18 cellular contexts compared by ENCODE assay signal in the genomic region with DNA sequence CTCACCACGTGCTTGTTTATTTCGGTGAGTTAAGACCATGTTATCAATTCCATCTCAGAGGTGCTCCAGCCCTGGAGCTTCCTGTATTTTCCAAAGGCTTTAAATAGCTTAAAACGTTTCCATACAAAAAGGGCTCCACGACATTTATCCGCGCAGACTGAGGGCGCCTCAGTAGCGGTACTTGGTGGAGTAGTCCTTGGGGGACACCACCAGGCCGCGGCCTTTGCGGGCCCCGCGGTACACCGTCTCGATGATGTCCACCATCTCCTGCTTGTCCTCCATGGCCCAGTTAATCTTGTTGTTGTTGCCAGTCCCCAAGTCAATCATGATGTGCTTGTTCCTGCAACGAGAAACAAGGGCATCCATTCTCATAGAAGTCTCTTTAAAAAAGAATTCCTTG. TPM values are rescaled to one million over a fixed set of nuclear protein-coding genes. Genes with fewer than 3 reads are reported as not detected.
A peak's percentile ranks its signal among the peaks of the same experiment; 100 is the strongest.
DNase-seq lines count a peak whose midpoint lies in the region; ATAC-seq and TF ChIP-seq lines count a peak whose summit lies in the region.
"Had no signal": no experiment of that assay in that cellular context is flagged by ENCODE, and none has a peak within 500 bp of the region (broad histone marks: within the 10 kb centered on the region; RNA-seq: fewer than 3 reads in every experiment).

No MANE protein-coding gene starts in this region.

- CTCF ChIA-PET in CD4-positive, alpha-beta T cell (lab: Charles Lee) = no interaction called here

- H3K4me3 Mint-ChIP-seq in CD4-positive, alpha-beta T cell = no peak overlapping the region
- H3K4me3 Mint-ChIP-seq in endodermal cell = no peak overlapping the region
- H3K4me3 Mint-ChIP-seq: CD4-positive, CD25-positive, alpha-beta regulatory T cell; CD8-positive, alpha-beta memory T cell; GM23338; H9 had no signal

- TF ChIP-seq CTCF in CD4-positive, alpha-beta T cell (IDR thresholded peaks at IDR 0.05) = no peak
- TF ChIP-seq CTCF in VCaP (conservative IDR thresholded peaks at IDR 0.05) (no peak), endodermal cell (conservative IDR thresholded peaks at IDR 0.05) (no peak), ascending aorta (IDR thresholded peaks at IDR 0.05) (no peak)

- no peak overlapping the region for H3K4me3 ChIP-seq in endodermal cell (ENCODE audit: low read length)
- no peak overlapping the region for H3K4me3 ChIP-seq in MG63
- no peak overlapping the region for H3K4me3 ChIP-seq in ascending aorta
- H3K4me3 ChIP-seq: GM23338 had no signal

- H3K36me3 ChIP-seq in endodermal cell (ENCODE audit: control insufficient read depth, insufficient read depth, low read length) = peaks cover 78% of the 10 kb centered on the region
- peaks cover 65% of the 10 kb centered on the region for H3K36me3 ChIP-seq in MG63
- peaks cover 27 to 55% of the 10 kb centered on the region in 2 donors for H3K36me3 ChIP-seq in ascending aorta

- no peaks in the 10 kb centered on the region for H3K9me3 Mint-ChIP-seq in CD4-positive, alpha-beta T cell
- no peaks in the 10 kb centered on the region for H3K9me3 Mint-ChIP-seq in endodermal cell
- H3K9me3 Mint-ChIP-seq: CD4-positive, CD25-positive, alpha-beta regulatory T cell; CD8-positive, alpha-beta memory T cell; GM23338; H9 had no signal

- no peaks in the 10 kb centered on the region for H3K27me3 ChIP-seq in CD4-positive, alpha-beta T cell (ENCODE audit: control insufficient read depth, insufficient read depth, low read length)
- no peaks in the 10 kb centered on the region for H3K27me3 ChIP-seq in endodermal cell (ENCODE audit: control insufficient read depth, insufficient read depth, low read length, poor library complexity, severe bottlenecking)
- no peaks in the 10 kb centered on the region for H3K27me3 ChIP-seq in MG63
- no peaks in the 10 kb centered on the region for H3K27me3 ChIP-seq in ascending aorta

- no peak for ATAC-seq in CD4-positive, alpha-beta T cell (ENCODE audit: poor library complexity)
- ATAC-seq: GM23338, HCT116 had no signal

- H3K9me3 ChIP-seq in CD4-positive, alpha-beta T cell (ENCODE audit: control insufficient read depth, low read length) = no peaks in the 10 kb centered on the region
- H3K9me3 ChIP-seq in endodermal cell (ENCODE audit: control insufficient read depth, low read length) (no peaks in the 10 kb centered on the region), MG63 (no peaks in the 10 kb centered on the region), ascending aorta (no peaks in the 10 kb centered on the region)

- peaks cover 9% of the 10 kb centered on the region for H3K4me1 Mint-ChIP-seq in CD4-positive, alpha-beta T cell (ENCODE audit: low read depth)
- peaks cover 9% of the 10 kb centered on the region for H3K4me1 Mint-ChIP-seq in endodermal cell
- H3K4me1 Mint-ChIP-seq: GM23338, H9 had no signal

- intact Hi-C loops in CD4-positive, alpha-beta T cell (cut with DNase I, micrococcal nuclease) = no loop called here
- intact Hi-C loops in ascending aorta (cut with DNase I) = no loop called here

- H3K27me3 Mint-ChIP-seq in CD4-positive, alpha-beta T cell = no peaks in the 10 kb centered on the region
- H3K27me3 Mint-ChIP-seq in endodermal cell (ENCODE audit: insufficient read depth) = no peaks in the 10 kb centered on the region
- H3K27me3 Mint-ChIP-seq: CD4-positive, CD25-positive, alpha-beta regulatory T cell; CD8-positive, alpha-beta memory T cell had no signal

- peak overlapping the region; percentile 27 for H3K27ac Mint-ChIP-seq in CD4-positive, alpha-beta T cell
- H3K27ac Mint-ChIP-seq in endodermal cell = peak overlapping the region; percentile 2
- H3K27ac Mint-ChIP-seq: GM23338, H9 had no signal

- H3K9ac ChIP-seq in endodermal cell (ENCODE audit: extremely low read depth, low read length, poor library complexity, severe bottlenecking) = no peak overlapping the region

- peaks cover 84% of the 10 kb centered on the region for H3K36me3 Mint-ChIP-seq in CD4-positive, alpha-beta T cell (ENCODE audit: low read depth)
- H3K36me3 Mint-ChIP-seq in endodermal cell (ENCODE audit: low read depth) = peaks cover 72% of the 10 kb centered on the region

- H3K4me1 ChIP-seq in endodermal cell (ENCODE audit: control insufficient read depth, insufficient read depth, low read length) (no peaks in the 10 kb centered on the region), ascending aorta (no peaks in the 10 kb centered on the region)

- H3K27ac ChIP-seq in CD4-positive, alpha-beta T cell (ENCODE audit: low read depth, low read length) = no peak overlapping the region
- H3K27ac ChIP-seq in VCaP (peak overlapping the region; percentile 64), endodermal cell (ENCODE audit: low read depth, low read length) (no peak overlapping the region), ascending aorta (no peak overlapping the region)

- DNase-seq in CD4-positive, alpha-beta T cell = no peak
- DNase-seq in endodermal cell (no peak), pons (ENCODE audit: low spot score) (peak; percentile 22), CD1c-positive myeloid dendritic cell (ENCODE audit: extremely low spot score) (no peak), MG63 (no peak), ascending aorta (ENCODE audit: low spot score in 2 of 2) (no peak), NCI-H510A (lab: John Stamatoyannopoulos, UW) (no peak)
- DNase-seq: C1 segment of cervical spinal cord; Calu3; CD4-positive, CD25-positive, alpha-beta regulatory T cell; CD8-positive, alpha-beta memory T cell; DMS53; DMS79 treated with DMSO at 0.1 percent for 48 hours; GF-D8; H9 had no signal

- 94 to 100% methylated on average over 11 to 16 of the region's 16 CpGs for WGBS in endodermal cell (ENCODE audit: insufficient coverage in 1 of 2, insufficient read length in 1 of 2), 2 experiments

- POLR2A ChIA-PET in CD4-positive, alpha-beta T cell (lab: Charles Lee) = no interaction called here

RNA-seq across cellular contexts. Expression of a gene that starts 9.1 kb away (rescaled TPM):
- total RNA-seq in CD4-positive, alpha-beta T cell = 10 to 100 TPM; 42.6 to 42.7 TPM
- 1 to 10 TPM; 2.6 to 2.7 TPM for total RNA-seq in endodermal cell
- polyA plus RNA-seq in endodermal cell (2013, experiment 1 of 2) = 4.1 TPM
- polyA plus RNA-seq in endodermal cell (2013, experiment 2 of 2) = 2.8 TPM
- total RNA-seq in MG63 (2014; rRNA removed; shearing (Covaris generic); ENCODE audit: low replicate concordance) = not detected in 2 replicates
- total RNA-seq in ascending aorta = 1.3 TPM
- total RNA-seq: H9 had no signal

RNA-seq across cellular contexts. Expression of a gene that starts 14.8 kb away (rescaled TPM):
- 10 to 100 TPM; 55.0 to 55.7 TPM for total RNA-seq in CD4-positive, alpha-beta T cell
- total RNA-seq in endodermal cell (100 to 1,000 TPM; 117 to 138 TPM), ascending aorta (16.5 TPM)
- polyA plus RNA-seq in endodermal cell (2013, experiment 1 of 2) = 151 TPM
- polyA plus RNA-seq in endodermal cell (2013, experiment 2 of 2) = 154 TPM
- 69.3 and 176 TPM in 2 replicates for total RNA-seq in MG63 (2014; rRNA removed; shearing (Covaris generic); ENCODE audit: low replicate concordance)

RNA-seq across cellular contexts. Expression of a gene that starts 22.1 kb away (rescaled TPM):
- total RNA-seq in CD4-positive, alpha-beta T cell = 10 to 100 TPM; 44.5 to 44.8 TPM
- 10 to 100 TPM; 30.3 to 32.4 TPM for total RNA-seq in endodermal cell
- 16.2 TPM for polyA plus RNA-seq in endodermal cell (2013, experiment 1 of 2)
- polyA plus RNA-seq in endodermal cell (2013, experiment 2 of 2) = 16.9 TPM
- 24.3 and 53.1 TPM in 2 replicates for total RNA-seq in MG63 (2014; rRNA removed; shearing (Covaris generic); ENCODE audit: low replicate concordance)
- 52.9 TPM for total RNA-seq in ascending aorta

Comparison
In these comparisons a context has a peak if more than half of its experiments do, and no peak if none do; other contexts are left out.
1. RNA of a gene that starts 9.1 kb away (total RNA-seq): 42.6 to 42.7 TPM in CD4-positive, alpha-beta T cell; 2.6 to 2.7 TPM in endodermal cell, 1.3 TPM in ascending aorta (single experiment) and not detected in MG63; every median in the first group is over 10 times any median in the second.